ENCODE assay signal across 8 cellular contexts in the genomic region with DNA sequence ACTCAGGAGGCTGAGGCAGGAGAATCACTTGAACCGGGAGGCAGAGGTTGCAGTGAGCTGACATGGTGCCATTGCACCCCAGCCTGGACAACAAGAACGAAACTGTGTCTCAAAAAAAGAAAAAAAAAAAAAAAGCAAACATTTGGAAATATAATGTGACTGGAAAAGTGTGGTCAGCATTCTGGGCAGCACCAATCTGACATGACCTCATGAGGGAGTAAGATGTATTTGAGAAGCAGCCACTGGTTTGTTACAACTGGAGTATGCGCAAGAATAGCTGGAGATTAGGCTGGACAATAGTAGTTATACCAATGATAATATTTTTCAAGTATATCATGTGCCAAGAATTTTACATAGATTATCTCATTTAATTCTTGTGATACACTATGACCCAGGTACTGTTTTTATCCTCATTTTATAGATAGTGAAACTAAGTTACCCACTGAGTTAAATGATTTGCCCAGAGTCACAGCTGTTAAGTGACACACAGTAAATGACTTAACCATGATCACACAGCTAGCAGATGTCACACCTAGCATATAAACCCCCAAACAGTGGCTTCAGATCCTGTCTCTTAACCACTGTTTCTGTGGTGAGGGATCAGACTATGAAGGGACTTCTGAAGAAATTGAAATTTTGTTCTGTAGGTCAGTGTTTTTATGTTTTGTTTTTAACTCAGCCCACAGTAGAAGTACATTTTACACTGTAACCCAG. TPM values are rescaled to one million over a fixed set of nuclear protein-coding genes. Genes with fewer than 3 reads are reported as not detected.
DNase-seq lines count a peak whose midpoint lies in the region; ATAC-seq, FAIRE-seq and TF ChIP-seq lines count a peak whose summit lies in the region.

No MANE protein-coding gene starts in this region.

- no peak overlapping the region for H4K8ac ChIP-seq in mesendoderm (ENCODE audit: low read depth, low read length)

- H3K23ac ChIP-seq in mesendoderm (ENCODE audit: low read length): no peak overlapping the region

- H3F3A ChIP-seq in GM23248 (ENCODE audit: insufficient read depth): no peaks in the 10 kb centered on the region

- H2BK120ac ChIP-seq in mesendoderm (ENCODE audit: low read depth, low read length): no peak overlapping the region

- H3K9me3 ChIP-seq in GM23248 (ENCODE audit: low read depth): no peaks in the 10 kb centered on the region
- no peaks in the 10 kb centered on the region for H3K9me3 ChIP-seq in ovary
- H3K9me3 ChIP-seq in esophagus muscularis mucosa: no peaks in the 10 kb centered on the region

- peaks cover 8% of the 10 kb centered on the region; the same call in 1 of the 2 replicates for H3K4me1 ChIP-seq in GM23248 (ENCODE audit: insufficient read depth)
- H3K4me1 ChIP-seq in mesendoderm (ENCODE audit: control insufficient read depth, low read depth, low read length): no peaks in the 10 kb centered on the region
- H3K4me1 ChIP-seq in ovary (ENCODE audit: insufficient read depth): no peaks in the 10 kb centered on the region
- peaks cover under 1 to 7% (median 4%) of the 10 kb centered on the region in 4 donors for H3K4me1 ChIP-seq in esophagus muscularis mucosa

- no peak overlapping the region for H3K9ac ChIP-seq in GM23248
- no peak overlapping the region for H3K9ac ChIP-seq in mesendoderm (ENCODE audit: low read length)

- no peak for ATAC-seq in HG03280 (IDR thresholded peaks at IDR 0.05; ENCODE audit: unreplicated experiment)

- 35 to 61% methylated on average over 3 of the region's 3 CpGs for WGBS in GM23248 (ENCODE audit: low coverage in 1 of 2, low lambda C conversion rate in 2 of 2, missing lambda C conversion rate in 2 of 2), 2 experiments
- no CpG with 5 or more reads among the region's 3 CpGs for WGBS in mesendoderm (ENCODE audit: extremely low coverage, insufficient coverage, low lambda C conversion rate)
- 75 to 86% (median 76%) methylated on average over 3 of the region's 3 CpGs for WGBS in ovary, 3 donors
- 68% methylated on average over 3 of the region's 3 CpGs for WGBS in esophagus muscularis mucosa

- H3K4ac ChIP-seq in mesendoderm (ENCODE audit: low read depth, low read length): no peak overlapping the region

- FAIRE-seq in GM18507 (lab: Jason Lieb, UNC): peak; percentile 78

- H2AFZ ChIP-seq in GM23248: no peak overlapping the region

- H3K79me1 ChIP-seq in mesendoderm (ENCODE audit: low read length): peaks cover 6% of the 10 kb centered on the region

- TF ChIP-seq POLR2A in ovary (IDR thresholded peaks at IDR 0.05): no peak
- no peak for TF ChIP-seq POLR2A in esophagus muscularis mucosa (IDR thresholded peaks at IDR 0.05; ENCODE audit: low read depth)

- H3K56ac ChIP-seq in mesendoderm (ENCODE audit: low read length): no peak overlapping the region

- intact Hi-C loops in ovary (cut with DNase I): loop anchor here in 2 of 4 donors (10.0 kb wide), 1 partner anchor 132 kb away; no protein-coding TSS in a partner anchor
- intact Hi-C loops in esophagus muscularis mucosa (cut with DNase I): no loop called here

- no peak overlapping the region for H2BK5ac ChIP-seq in mesendoderm (ENCODE audit: low read length)

- H3K27ac ChIP-seq in GM23248: no peak overlapping the region
- no peak overlapping the region for H3K27ac ChIP-seq in mesendoderm (ENCODE audit: low read depth, low read length)
- no peak overlapping the region for H3K27ac ChIP-seq in ovary
- no peak overlapping the region for H3K27ac ChIP-seq in esophagus muscularis mucosa (replicated peaks in 1 of 4)

- no peak for TF ChIP-seq CTCF in ovary (IDR thresholded peaks at IDR 0.05)
- no peak for TF ChIP-seq CTCF in esophagus muscularis mucosa (IDR thresholded peaks at IDR 0.05)

- H4K5ac ChIP-seq in mesendoderm (ENCODE audit: low read length): no peak overlapping the region

- no peaks in the 10 kb centered on the region for H3K9me2 ChIP-seq in GM23248 (ENCODE audit: insufficient read depth)

- no peak for TF ChIP-seq EP300 in ovary (IDR thresholded peaks at IDR 0.05)
- no peak for TF ChIP-seq EP300 in esophagus muscularis mucosa (IDR thresholded peaks at IDR 0.05)

- H3K36me3 ChIP-seq in GM23248 (ENCODE audit: low read depth) (no peaks in the 10 kb centered on the region), mesendoderm (ENCODE audit: control insufficient read depth, insufficient read depth, low read length) (no peaks in the 10 kb centered on the region), ovary (no peaks in the 10 kb centered on the region), esophagus muscularis mucosa (no peaks in the 10 kb centered on the region)

- no peak overlapping the region for H3K18ac ChIP-seq in mesendoderm (ENCODE audit: low read length)

- H3K4me3 ChIP-seq in GM23248: no peak overlapping the region
- no peak overlapping the region for H3K4me3 ChIP-seq in mesendoderm (ENCODE audit: low read length)
- H3K4me3 ChIP-seq in ovary: no peak overlapping the region
- H3K4me3 ChIP-seq in esophagus muscularis mucosa: no peak overlapping the region

- no peaks in the 10 kb centered on the region for H4K20me1 ChIP-seq in GM23248 (ENCODE audit: insufficient read depth)

- H3K79me2 ChIP-seq in GM23248 (ENCODE audit: insufficient read depth): peaks cover 99% of the 10 kb centered on the region
- peaks cover 20% of the 10 kb centered on the region for H3K79me2 ChIP-seq in mesendoderm (ENCODE audit: control insufficient read depth, insufficient read depth, low read length)

- in situ Hi-C loops in GM23248 (cut with MboI): no loop called here

- no peak overlapping the region for H2BK15ac ChIP-seq in mesendoderm (replicated peaks; ENCODE audit: low read depth)

- H3K4me2 ChIP-seq in GM23248 (ENCODE audit: unreplicated experiment) (no peak overlapping the region), mesendoderm (ENCODE audit: low read length) (no peak overlapping the region)

- peak; percentile 18 for DNase-seq in GM18507 (ENCODE audit: extremely low spot score, insufficient read length, low read depth)
- peak; percentile 73 for DNase-seq in GM23248
- peak; percentile 25 for DNase-seq in RKO (ENCODE audit: low spot score)
- peak; percentile 47 for DNase-seq in mesendoderm
- no peak for DNase-seq in ovary
- DNase-seq in mesenteric fat pad (ENCODE audit: low spot score): no peak
- DNase-seq in esophagus muscularis mucosa (ENCODE audit: extremely low spot score): no peak

- no peak overlapping the region for H2AK5ac ChIP-seq in mesendoderm (ENCODE audit: low read length)

- H3K27me3 ChIP-seq in GM23248 (replicated peaks; ENCODE audit: insufficient read depth) (no peaks in the 10 kb centered on the region), mesendoderm (ENCODE audit: insufficient read depth, low read length, poor library complexity) (no peaks in the 10 kb centered on the region), ovary (no peaks in the 10 kb centered on the region), esophagus muscularis mucosa (no peaks in the 10 kb centered on the region)

RNA-seq across cellular contexts. Expression of a gene that starts 11.1 kb away (rescaled TPM):
- total RNA-seq in GM23248 (2014; rRNA removed; shearing (Covaris generic)): 29.5 and 57.7 TPM in 2 replicates
- polyA plus RNA-seq in GM23248 (2016; fragmentation: Nextera tagmentation; extraction: Ambion mirVana) (30.9 and 34.0 TPM in 2 replicates), ovary (10 to 100 TPM; 10.3 to 27.1 TPM)
- polyA plus RNA-seq in mesendoderm (2013, experiment 1 of 2): 30.9 TPM
- polyA plus RNA-seq in mesendoderm (2013, experiment 2 of 2): 32.3 TPM
- total RNA-seq in ovary (10 to 100 TPM; 10.9 to 17.8 (median 12.8) TPM), mesenteric fat pad (15.4 TPM), esophagus muscularis mucosa (10 to 100 TPM; 14.9 to 20.6 (median 19.5) TPM)

Comparison
In these comparisons a context has a peak if more than half of its experiments do, and no peak if none do; other contexts are left out.
1. DNase-seq: peak in GM18507 (single experiment), GM23248 (single experiment), RKO (single experiment) and mesendoderm (single experiment); none in ovary (0 of 5), mesenteric fat pad (single experiment) and esophagus muscularis mucosa (single experiment).